ENCODE assay signal across 1 cellular context in genomic region chr5:173614591-173614990, GRCh38.
TF ChIP-seq lines count a peak whose summit lies in the region.

No MANE protein-coding gene starts in this region.

TF ChIP-seq in HepG2, 621 proteins besides CTCF, POLR2A, EP300 and RAD21:
- TF ChIP-seq PRDM4 (CRISPR knock-in tag; IDR thresholded peaks at IDR 0.05; ENCODE audit: borderline replicate concordance) (no peak), SKIL (CRISPR knock-in tag; IDR thresholded peaks at IDR 0.05; ENCODE audit: borderline replicate concordance) (no peak), ZNF672 (CRISPR knock-in tag; IDR thresholded peaks at IDR 0.05) (no peak), ELF4 (CRISPR knock-in tag; IDR thresholded peaks at IDR 0.05; ENCODE audit: borderline replicate concordance) (no peak), JUN (CRISPR knock-in tag; IDR thresholded peaks at IDR 0.05) (no peak), PHF21A (CRISPR knock-in tag; IDR thresholded peaks at IDR 0.05) (no peak)
TF ChIP-seq in HepG2: peak in this region for 0.
